18 cellular contexts compared by ENCODE assay signal in genomic region chr11:27212248-27212780, GRCh38.
DNase-seq lines count a peak whose midpoint lies in the region; ATAC-seq and FAIRE-seq lines count a peak whose summit lies in the region.
"Had no signal": no experiment of that assay in that cellular context is flagged by ENCODE, and none has a peak within 500 bp of the region (broad histone marks: within the 10 kb centered on the region; RNA-seq: fewer than 3 reads in every experiment).

No MANE protein-coding gene starts in this region.

- no peaks in the 10 kb centered on the region for H3K27me3 ChIP-seq in H7 (ENCODE audit: control insufficient read depth, insufficient read depth, low read length)

- H3K4me3 Mint-ChIP-seq in T-helper 17 cell, result no peak overlapping the region
- H3K4me3 Mint-ChIP-seq in activated T-cell treated with anti-CD3 and anti-CD28 coated beads, Interleukin-2, amount 50 U/mL, for 4 hours, result no peak overlapping the region
- H3K4me3 Mint-ChIP-seq: activated naive CD8-positive, alpha-beta T cell treated with anti-CD3 and anti-CD28 coated beads, Interleukin-2, amount 50 U/mL, for 24 hours; central memory CD8-positive, alpha-beta T cell; naive thymus-derived CD4-positive, alpha-beta T cell had no signal

- H3K27me3 Mint-ChIP-seq in T-helper 17 cell, result peaks cover 55% of the 10 kb centered on the region
- peaks cover 5% of the 10 kb centered on the region for H3K27me3 Mint-ChIP-seq in activated T-cell treated with anti-CD3 and anti-CD28 coated beads, Interleukin-2, amount 50 U/mL, for 4 hours (ENCODE audit: low read depth)
- H3K27me3 Mint-ChIP-seq: activated naive CD8-positive, alpha-beta T cell treated with anti-CD3 and anti-CD28 coated beads, Interleukin-2, amount 50 U/mL, for 24 hours had no signal

- peak; percentile 46 for ATAC-seq in GM19463 (IDR thresholded peaks at IDR 0.05; ENCODE audit: unreplicated experiment)
- ATAC-seq in HG03108 (IDR thresholded peaks at IDR 0.05; ENCODE audit: unreplicated experiment), result peak; percentile 41
- ATAC-seq in T-helper 17 cell, result no peak
- ATAC-seq in activated T-cell treated with anti-CD3 and anti-CD28 coated beads, Interleukin-2, amount 50 U/mL, for 4 hours, result no peak
- ATAC-seq: activated naive CD8-positive, alpha-beta T cell treated with anti-CD3 and anti-CD28 coated beads, Interleukin-2, amount 50 U/mL, for 24 hours; naive thymus-derived CD4-positive, alpha-beta T cell had no signal

- H3K27ac Mint-ChIP-seq in T-helper 17 cell, result peak overlapping the region; percentile 39
- H3K27ac Mint-ChIP-seq: activated naive CD8-positive, alpha-beta T cell treated with anti-CD3 and anti-CD28 coated beads, Interleukin-2, amount 50 U/mL, for 24 hours had no signal

- DNase-seq in GM18507 (ENCODE audit: extremely low spot score, insufficient read length, low read depth), result no peak
- no peak for DNase-seq in T-helper 17 cell
- no peak for DNase-seq in H7
- DNase-seq in NCI-H128 (lab: John Stamatoyannopoulos, UW; ENCODE audit: unreplicated experiment), result no peak
- no peak for DNase-seq in iPS-NIHi11 (ENCODE audit: low spot score)
- no peak for DNase-seq in activated T-cell treated with anti-CD3 and anti-CD28 coated beads, Interleukin-2, amount 50 U/mL, for 4 hours
- DNase-seq: activated naive CD8-positive, alpha-beta T cell treated with anti-CD3 and anti-CD28 coated beads, Interleukin-2, amount 50 U/mL, for 24 hours; Karpas-422; naive thymus-derived CD4-positive, alpha-beta T cell; NCI-H146; NCI-H446 treated with DMSO at 0.1 percent for 48 hours; OCI-M1; T-helper 1 cell had no signal

- no peaks in the 10 kb centered on the region for H3K36me3 Mint-ChIP-seq in T-helper 17 cell (ENCODE audit: low read depth)
- no peaks in the 10 kb centered on the region for H3K36me3 Mint-ChIP-seq in activated T-cell treated with anti-CD3 and anti-CD28 coated beads, Interleukin-2, amount 50 U/mL, for 4 hours (ENCODE audit: insufficient read depth)
- H3K36me3 Mint-ChIP-seq: naive thymus-derived CD4-positive, alpha-beta T cell had no signal

- 0 out of 2 replicates have a peak, but pooled peaks cover 2% of the 10 kb centered on the region for H3K36me3 ChIP-seq in H7 (replicated peaks; ENCODE audit: control insufficient read depth, insufficient read depth, low read length)
- H3K36me3 ChIP-seq: thoracic aorta had no signal

- H3K9me3 ChIP-seq in T-helper 17 cell (ENCODE audit: control insufficient read depth, low read length, poor library complexity, severe bottlenecking), result no peaks in the 10 kb centered on the region
- H3K9me3 ChIP-seq: thoracic aorta had no signal

- no peaks in the 10 kb centered on the region for H3K9me3 Mint-ChIP-seq in activated T-cell treated with anti-CD3 and anti-CD28 coated beads, Interleukin-2, amount 50 U/mL, for 4 hours
- H3K9me3 Mint-ChIP-seq: activated naive CD8-positive, alpha-beta T cell treated with anti-CD3 and anti-CD28 coated beads, Interleukin-2, amount 50 U/mL, for 24 hours; central memory CD8-positive, alpha-beta T cell had no signal

- H3K4me3 ChIP-seq in H7 (ENCODE audit: insufficient read depth, low read depth, low read length), result no peak overlapping the region
- H3K4me3 ChIP-seq: thoracic aorta had no signal

- no peaks in the 10 kb centered on the region for H3K4me1 Mint-ChIP-seq in T-helper 17 cell
- H3K4me1 Mint-ChIP-seq in activated T-cell treated with anti-CD3 and anti-CD28 coated beads, Interleukin-2, amount 50 U/mL, for 4 hours (ENCODE audit: low read depth), result no peaks in the 10 kb centered on the region
- H3K4me1 Mint-ChIP-seq: activated naive CD8-positive, alpha-beta T cell treated with anti-CD3 and anti-CD28 coated beads, Interleukin-2, amount 50 U/mL, for 24 hours; central memory CD8-positive, alpha-beta T cell; naive thymus-derived CD4-positive, alpha-beta T cell had no signal

- peak; percentile 9 for FAIRE-seq in GM18507 (lab: Jason Lieb, UNC)
- FAIRE-seq: H1 had no signal

Comparison
In these comparisons a context has a peak if more than half of its experiments do, and no peak if none do; other contexts are left out.
1. ATAC-seq: peak in GM19463 (single experiment) and HG03108 (single experiment); none in T-helper 17 cell (single experiment) and activated T-cell treated with anti-CD3 and anti-CD28 coated beads, Interleukin-2, amount 50 U/mL, for 4 hours (0 of 2).